18 cellular contexts compared by ENCODE assay signal in the genomic region with DNA sequence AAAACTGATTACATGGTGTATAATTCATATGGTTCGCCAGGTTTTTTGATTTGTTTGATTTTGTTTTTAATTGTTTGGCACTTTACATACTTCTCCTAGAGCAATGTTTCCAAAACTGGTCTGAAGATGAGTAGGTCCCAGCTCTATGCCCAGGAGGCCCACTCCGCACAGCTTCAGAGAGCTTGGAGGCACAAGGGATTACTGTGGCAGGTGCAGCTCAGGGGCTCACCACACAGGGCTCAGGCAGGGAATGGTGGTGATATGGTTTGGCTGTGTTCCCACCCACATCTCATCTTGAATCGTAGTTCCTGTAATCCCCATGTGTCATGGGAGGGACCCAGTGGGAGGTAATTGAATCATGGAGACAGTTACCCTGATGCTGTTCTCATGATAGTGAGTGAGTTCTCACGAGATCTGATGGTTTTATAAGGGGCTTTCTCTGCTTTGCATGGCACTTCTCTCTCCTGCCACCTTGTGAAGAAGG.
"Had no signal": no experiment of that assay in that cellular context is flagged by ENCODE, and none has a peak within 500 bp of the region (broad histone marks: within the 10 kb centered on the region; RNA-seq: fewer than 3 reads in every experiment).

No MANE protein-coding gene starts in this region.

- H3K27ac Mint-ChIP-seq: activated naive CD4-positive, alpha-beta T cell treated with anti-CD3 and anti-CD28 coated beads for 36 hours; endodermal cell had no signal

- DNase-seq: activated CD4-positive, alpha-beta T cell treated with anti-CD3 and anti-CD28 coated beads, Interleukin-2, amount 50 U/mL, for 1 hour; activated CD4-positive, CD25-positive, alpha-beta regulatory T cell treated with anti-CD3 and anti-CD28 coated beads, Interleukin-2, amount 50 U/mL, for 72 hours; activated CD8-positive, alpha-beta memory T cell treated with anti-CD3 and anti-CD28 coated beads, Interleukin-2, amount 50 U/mL, for 4 hours; activated naive CD4-positive, alpha-beta T cell treated with anti-CD3 and anti-CD28 coated beads for 36 hours; activated T-cell treated with anti-CD3 and anti-CD28 coated beads, Interleukin-2, amount 50 U/mL, for 4 hours; brain microvascular endothelial cell; central memory CD4-positive, alpha-beta T cell; colonic mucosa; endodermal cell; gastrocnemius medialis; heart left ventricle; kidney glomerular epithelial cell; left ventricle myocardium inferior; occipital lobe; retina; stimulated activated CD8-positive, alpha-beta memory T cell treated with anti-CD3 and anti-CD28 coated beads, Interleukin-4, amount 100 ng/mL, for 48 hours; stimulated activated naive CD4-positive, alpha-beta T cell had no signal

- H3K4me1 ChIP-seq: colonic mucosa, gastrocnemius medialis, heart left ventricle, left ventricle myocardium inferior had no signal

- H3K27ac ChIP-seq: brain microvascular endothelial cell, colonic mucosa, gastrocnemius medialis, heart left ventricle, left ventricle myocardium inferior, VCaP had no signal

- H3K36me3 ChIP-seq: brain microvascular endothelial cell, colonic mucosa, gastrocnemius medialis, heart left ventricle, left ventricle myocardium inferior had no signal

- H3K9me3 Mint-ChIP-seq: activated naive CD4-positive, alpha-beta T cell treated with anti-CD3 and anti-CD28 coated beads for 36 hours; activated T-cell treated with anti-CD3 and anti-CD28 coated beads, Interleukin-2, amount 50 U/mL, for 4 hours; endodermal cell had no signal

- H3K27me3 ChIP-seq: brain microvascular endothelial cell, colonic mucosa, gastrocnemius medialis had no signal

- H3K9me3 ChIP-seq: colonic mucosa, gastrocnemius medialis, heart left ventricle, left ventricle myocardium inferior had no signal

- H3K4me3 Mint-ChIP-seq: activated naive CD4-positive, alpha-beta T cell treated with anti-CD3 and anti-CD28 coated beads for 36 hours; activated T-cell treated with anti-CD3 and anti-CD28 coated beads, Interleukin-2, amount 50 U/mL, for 4 hours; endodermal cell had no signal

- H3K4me3 ChIP-seq: colonic mucosa, gastrocnemius medialis, heart left ventricle, left ventricle myocardium inferior had no signal

- H3K4me1 Mint-ChIP-seq: endodermal cell had no signal

- ATAC-seq: activated T-cell treated with anti-CD3 and anti-CD28 coated beads, Interleukin-2, amount 50 U/mL, for 4 hours; gastrocnemius medialis; heart left ventricle had no signal
